In genomic region chr3:120795017-120795648, GRCh38 we compare ENCODE assay signal across 8 cellular contexts. TPM values are rescaled to one million over a fixed set of nuclear protein-coding genes. Genes with fewer than 3 reads are reported as not detected.
A peak's percentile ranks its signal among the peaks of the same experiment; 100 is the strongest.
DNase-seq lines count a peak whose midpoint lies in the region; ATAC-seq, FAIRE-seq and TF ChIP-seq lines count a peak whose summit lies in the region.

No MANE protein-coding gene starts in this region.

- no peaks in the 10 kb centered on the region for H3K27me3 ChIP-seq in left ventricle myocardium inferior (ENCODE audit: low read depth)

- intact Hi-C loops in left ventricle myocardium inferior (cut with micrococcal nuclease), result loop anchor here (2.0 to 10.0 kb wide), 2 partner anchors 234 to 380 kb away; no protein-coding TSS in a partner anchor
- intact Hi-C loops in sciatic nerve (cut with DNase I), result no loop called here

- H3K4me3 ChIP-seq in GM12864 (ENCODE audit: low read depth, low read length) (no peak overlapping the region), LNCaP clone FGC (ENCODE audit: low read depth, low read length) (no peak overlapping the region), left ventricle myocardium inferior (no peak overlapping the region)

- DNase-seq in GM12864 (ENCODE audit: low read depth) (peak; percentile 54), H54 (ENCODE audit: insufficient read length, low spot score) (peak; percentile 22), LNCaP clone FGC (ENCODE audit: low read depth) (no peak), left ventricle myocardium inferior (peak; percentile 71), sciatic nerve (ENCODE audit: low spot score) (peak; percentile 86), GF-D8 (lab: John Stamatoyannopoulos, UW) (no peak)
- peak; percentile 72 for DNase-seq in activated naive CD8-positive, alpha-beta T cell treated with anti-CD3 and anti-CD28 coated beads for 36 hours

- no peaks in the 10 kb centered on the region for H3K36me3 ChIP-seq in left ventricle myocardium inferior

- no peak overlapping the region for H3K4me3 Mint-ChIP-seq in activated naive CD8-positive, alpha-beta T cell treated with anti-CD3 and anti-CD28 coated beads for 36 hours

- TF ChIP-seq POLR2A in H54 (IDR thresholded peaks at IDR 0.05; ENCODE audit: low read depth, low read length), result no peak

- peak; percentile 76 for TF ChIP-seq CTCF in GM12864 (IDR thresholded peaks at IDR 0.05; ENCODE audit: low read depth, low read length, missing control alignments)
- peak; percentile 47 for TF ChIP-seq CTCF in LNCaP clone FGC (IDR thresholded peaks at IDR 0.05; ENCODE audit: control insufficient read depth, extremely low read depth, insufficient read depth)
- TF ChIP-seq CTCF in left ventricle myocardium inferior (IDR thresholded peaks at IDR 0.05; ENCODE audit: borderline replicate concordance), result peak; percentile 85

- no peak overlapping the region for H3K27ac Mint-ChIP-seq in activated naive CD8-positive, alpha-beta T cell treated with anti-CD3 and anti-CD28 coated beads for 36 hours

- H3K27ac ChIP-seq in left ventricle myocardium inferior (replicated peaks), result no peak overlapping the region

- peak; percentile 82 for FAIRE-seq in H54 (lab: Jason Lieb, UNC)

- peaks cover 2% of the 10 kb centered on the region for H3K36me3 Mint-ChIP-seq in activated naive CD8-positive, alpha-beta T cell treated with anti-CD3 and anti-CD28 coated beads for 36 hours

- H3K4me1 ChIP-seq in left ventricle myocardium inferior, result no peaks in the 10 kb centered on the region

- ATAC-seq in SK-N-SH treated with all-trans-retinoic acid at 6 μM for 48 hours (peak; percentile 86), sciatic nerve (peak; percentile 72)

- no peaks in the 10 kb centered on the region for H3K9me3 ChIP-seq in left ventricle myocardium inferior (replicated peaks)

- H3K9me3 Mint-ChIP-seq in activated naive CD8-positive, alpha-beta T cell treated with anti-CD3 and anti-CD28 coated beads for 36 hours, result no peaks in the 10 kb centered on the region

- H3K27me3 Mint-ChIP-seq in activated naive CD8-positive, alpha-beta T cell treated with anti-CD3 and anti-CD28 coated beads for 36 hours, result peaks cover 5% of the 10 kb centered on the region

- H3K4me1 Mint-ChIP-seq in activated naive CD8-positive, alpha-beta T cell treated with anti-CD3 and anti-CD28 coated beads for 36 hours, result peaks cover 6% of the 10 kb centered on the region

TF ChIP-seq in SK-N-SH treated with all-trans-retinoic acid at 6 μM for 48 hours, 23 proteins besides CTCF, POLR2A, EP300 and RAD21:
- TF ChIP-seq ESRRG (CRISPR knock-in tag; IDR thresholded peaks at IDR 0.05) (no peak), ISL1 (CRISPR knock-in tag; IDR thresholded peaks at IDR 0.05) (no peak), GLIS3 (CRISPR knock-in tag; IDR thresholded peaks at IDR 0.05) (no peak), PPARA (CRISPR knock-in tag; IDR thresholded peaks at IDR 0.05; ENCODE audit: borderline replicate concordance) (no peak)

RNA-seq across cellular contexts. Expression of gene GTF2E1, which starts 52.6 kb away (rescaled TPM):
- total RNA-seq in activated naive CD8-positive, alpha-beta T cell treated with anti-CD3 and anti-CD28 coated beads for 36 hours, result 10 to 100 TPM; 29.0 to 30.9 TPM
- total RNA-seq in left ventricle myocardium inferior (12.9 TPM), sciatic nerve (15.0 TPM)

RNA-seq across cellular contexts. Expression of gene RABL3, which starts 52.8 kb away (rescaled TPM):
- total RNA-seq in activated naive CD8-positive, alpha-beta T cell treated with anti-CD3 and anti-CD28 coated beads for 36 hours, result 10 to 100 TPM; 33.4 to 38.8 TPM
- 19.7 TPM for total RNA-seq in left ventricle myocardium inferior
- 27.4 TPM for total RNA-seq in sciatic nerve

Comparison
In these comparisons a context has a peak if more than half of its experiments do, and no peak if none do; other contexts are left out.
1. DNase-seq: peak in GM12864 (single experiment), H54 (single experiment), activated naive CD8-positive, alpha-beta T cell treated with anti-CD3 and anti-CD28 coated beads for 36 hours (single experiment), left ventricle myocardium inferior (single experiment) and sciatic nerve (single experiment); none in LNCaP clone FGC (single experiment) and GF-D8 (single experiment).
2. Peak in every context shown above with its lines, with median percentiles within 50 percentile points of each other: CTCF ChIP-seq.